In genomic region chr13:19818223-19818842, GRCh38 we compare ENCODE assay signal across 8 cellular contexts. TPM values are rescaled to one million over a fixed set of nuclear protein-coding genes. Genes with fewer than 3 reads are reported as not detected.
A peak's percentile ranks its signal among the peaks of the same experiment; 100 is the strongest.
DNase-seq lines count a peak whose midpoint lies in the region; ATAC-seq and TF ChIP-seq lines count a peak whose summit lies in the region.

No MANE protein-coding gene starts in this region.

- H3K27ac Mint-ChIP-seq in CD14-positive monocyte (peak overlapping the region in 1 of 7 donors; percentile 10), immature natural killer cell (peak overlapping the region in 3 of 6 donors; percentile 79 to 87 (median 85))
- H3K27ac Mint-ChIP-seq in activated naive CD8-positive, alpha-beta T cell treated with anti-CD3 and anti-CD28 coated beads, Interleukin-2, amount 50 U/mL, for 24 hours, result no peak overlapping the region

- ATAC-seq in activated naive CD8-positive, alpha-beta T cell treated with anti-CD3 and anti-CD28 coated beads, Interleukin-2, amount 50 U/mL, for 24 hours, result peak; percentile 63

- no peaks in the 10 kb centered on the region for H3K27me3 ChIP-seq in suprapubic skin

- H3K27ac ChIP-seq in suprapubic skin, result no peak overlapping the region

- H3K9me3 Mint-ChIP-seq in CD14-positive monocyte, result peaks cover 0 to 10% (median 2%) of the 10 kb centered on the region in 7 donors
- no peaks in the 10 kb centered on the region for H3K9me3 Mint-ChIP-seq in activated naive CD8-positive, alpha-beta T cell treated with anti-CD3 and anti-CD28 coated beads, Interleukin-2, amount 50 U/mL, for 24 hours
- H3K9me3 Mint-ChIP-seq in immature natural killer cell, result no peaks in the 10 kb centered on the region

- H3K27me3 Mint-ChIP-seq in CD14-positive monocyte (ENCODE audit: low read depth in 3 of 3) (no peaks in the 10 kb centered on the region), immature natural killer cell (ENCODE audit: low read depth in 3 of 3) (peaks cover 0 to 3% (median 0%) of the 10 kb centered on the region in 3 donors)
- no peaks in the 10 kb centered on the region for H3K27me3 Mint-ChIP-seq in activated naive CD8-positive, alpha-beta T cell treated with anti-CD3 and anti-CD28 coated beads, Interleukin-2, amount 50 U/mL, for 24 hours

- H3K4me1 ChIP-seq in suprapubic skin, result no peaks in the 10 kb centered on the region

- H3K9me3 ChIP-seq in suprapubic skin, result no peaks in the 10 kb centered on the region

- TF ChIP-seq POLR2A in suprapubic skin (IDR thresholded peaks at IDR 0.05), result no peak

- peak; percentile 73 for TF ChIP-seq CTCF in CD14-positive monocyte (IDR thresholded peaks at IDR 0.05)
- TF ChIP-seq CTCF in suprapubic skin (IDR thresholded peaks at IDR 0.05), result peak in 1 of 2 donors; percentile 31

- intact Hi-C loops in CD14-positive monocyte (cut with micrococcal nuclease), result no loop called here

- TF ChIP-seq EP300 in suprapubic skin (IDR thresholded peaks at IDR 0.05), result no peak

- H3K4me3 Mint-ChIP-seq in CD14-positive monocyte (no peak overlapping the region), immature natural killer cell (no peak overlapping the region)
- no peak overlapping the region for H3K4me3 Mint-ChIP-seq in activated naive CD8-positive, alpha-beta T cell treated with anti-CD3 and anti-CD28 coated beads, Interleukin-2, amount 50 U/mL, for 24 hours

- 80% methylated on average over 20 of the region's 27 CpGs for WGBS in suprapubic skin

- H3K4me1 Mint-ChIP-seq in CD14-positive monocyte (no peaks in the 10 kb centered on the region), immature natural killer cell (peaks cover 16 to 23% of the 10 kb centered on the region in 2 donors)
- no peaks in the 10 kb centered on the region for H3K4me1 Mint-ChIP-seq in activated naive CD8-positive, alpha-beta T cell treated with anti-CD3 and anti-CD28 coated beads, Interleukin-2, amount 50 U/mL, for 24 hours

- H3K4me3 ChIP-seq in suprapubic skin, result no peak overlapping the region

- peaks cover 24% of the 10 kb centered on the region for H3K36me3 ChIP-seq in suprapubic skin

- DNase-seq in CD14-positive monocyte (ENCODE audit: low spot score) (no peak), immature natural killer cell (peak in 2 of 3 donors; percentile 12 to 19), COR-L47 (lab: John Stamatoyannopoulos, UW) (no peak), NCI-H146 treated with DMSO at 0.1 percent for 48 hours (lab: John Stamatoyannopoulos, UW; ENCODE audit: unreplicated experiment) (no peak), suprapubic skin (ENCODE audit: low spot score in 2 of 2) (no peak)
- DNase-seq in activated naive CD8-positive, alpha-beta T cell treated with anti-CD3 and anti-CD28 coated beads, Interleukin-2, amount 50 U/mL, for 24 hours, result peak; percentile 40
- peak; percentile 15 to 20 for DNase-seq in stimulated activated CD8-positive, alpha-beta memory T cell treated with anti-CD3 and anti-CD28 coated beads, Interleukin-15, amount 100 ng/mL, for 48 hours (ENCODE audit: low read depth in 2 of 2)

- peaks cover 29 to 63% of the 10 kb centered on the region in 2 donors for H3K36me3 Mint-ChIP-seq in CD14-positive monocyte
- H3K36me3 Mint-ChIP-seq in activated naive CD8-positive, alpha-beta T cell treated with anti-CD3 and anti-CD28 coated beads, Interleukin-2, amount 50 U/mL, for 24 hours (ENCODE audit: low read depth), result peaks cover 17% of the 10 kb centered on the region
- peaks cover 14 to 27% (median 14%) of the 10 kb centered on the region in 3 donors for H3K36me3 Mint-ChIP-seq in immature natural killer cell

TF ChIP-seq in PFSK-1, 5 proteins besides CTCF, POLR2A, EP300 and RAD21:
- TF ChIP-seq TAF1 (IDR thresholded peaks at IDR 0.05; ENCODE audit: borderline replicate concordance, insufficient read depth, low read length) (no peak), FOXP2 (optimal IDR thresholded peaks at IDR 0.05; ENCODE audit: borderline replicate concordance, extremely low read depth, extremely low read length, insufficient read depth) (peak; percentile 74), POLR2AphosphoS5 (IDR thresholded peaks at IDR 0.05; ENCODE audit: low read depth, low read length) (no peak), SIN3A (IDR thresholded peaks at IDR 0.05; ENCODE audit: borderline replicate concordance, insufficient read depth, low read length) (no peak)
- TF ChIP-seq, protein P1, sequence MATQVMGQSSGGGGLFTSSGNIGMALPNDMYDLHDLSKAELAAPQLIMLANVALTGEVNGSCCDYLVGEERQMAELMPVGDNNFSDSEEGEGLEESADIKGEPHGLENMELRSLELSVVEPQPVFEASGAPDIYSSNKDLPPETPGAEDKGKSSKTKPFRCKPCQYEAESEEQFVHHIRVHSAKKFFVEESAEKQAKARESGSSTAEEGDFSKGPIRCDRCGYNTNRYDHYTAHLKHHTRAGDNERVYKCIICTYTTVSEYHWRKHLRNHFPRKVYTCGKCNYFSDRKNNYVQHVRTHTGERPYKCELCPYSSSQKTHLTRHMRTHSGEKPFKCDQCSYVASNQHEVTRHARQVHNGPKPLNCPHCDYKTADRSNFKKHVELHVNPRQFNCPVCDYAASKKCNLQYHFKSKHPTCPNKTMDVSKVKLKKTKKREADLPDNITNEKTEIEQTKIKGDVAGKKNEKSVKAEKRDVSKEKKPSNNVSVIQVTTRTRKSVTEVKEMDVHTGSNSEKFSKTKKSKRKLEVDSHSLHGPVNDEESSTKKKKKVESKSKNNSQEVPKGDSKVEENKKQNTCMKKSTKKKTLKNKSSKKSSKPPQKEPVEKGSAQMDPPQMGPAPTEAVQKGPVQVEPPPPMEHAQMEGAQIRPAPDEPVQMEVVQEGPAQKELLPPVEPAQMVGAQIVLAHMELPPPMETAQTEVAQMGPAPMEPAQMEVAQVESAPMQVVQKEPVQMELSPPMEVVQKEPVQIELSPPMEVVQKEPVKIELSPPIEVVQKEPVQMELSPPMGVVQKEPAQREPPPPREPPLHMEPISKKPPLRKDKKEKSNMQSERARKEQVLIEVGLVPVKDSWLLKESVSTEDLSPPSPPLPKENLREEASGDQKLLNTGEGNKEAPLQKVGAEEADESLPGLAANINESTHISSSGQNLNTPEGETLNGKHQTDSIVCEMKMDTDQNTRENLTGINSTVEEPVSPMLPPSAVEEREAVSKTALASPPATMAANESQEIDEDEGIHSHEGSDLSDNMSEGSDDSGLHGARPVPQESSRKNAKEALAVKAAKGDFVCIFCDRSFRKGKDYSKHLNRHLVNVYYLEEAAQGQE (IDR thresholded peaks at IDR 0.05; ENCODE audit: insufficient read depth in 1 of 2, low read depth in 2 of 2, low read length in 2 of 2), result no peak
TF ChIP-seq in PFSK-1: peak in this region for 1.

RNA-seq across cellular contexts. Expression of gene PSPC1, which starts 35.6 kb away (rescaled TPM):
- 10 to 100 TPM; 17.3 to 19.4 TPM for polyA plus RNA-seq in CD14-positive monocyte
- polyA plus RNA-seq in PFSK-1 (2012; ENCODE audit: insufficient read length, low read depth), result 11.3 TPM
- polyA plus RNA-seq in immature natural killer cell, result 10 to 100 TPM; 26.6 to 37.4 (median 36.6) TPM
- 10 to 100 TPM; 30.3 to 63.2 (median 38.8) TPM for total RNA-seq in suprapubic skin

RNA-seq across cellular contexts. Expression of gene ZMYM5, which starts 45.1 kb away (rescaled TPM):
- polyA plus RNA-seq in CD14-positive monocyte (10 to 100 TPM; 11.1 to 13.2 TPM), immature natural killer cell (10 to 100 TPM; 17.5 to 30.1 (median 25.9) TPM)
- 4.4 TPM for polyA plus RNA-seq in PFSK-1 (2012; ENCODE audit: insufficient read length, low read depth)
- 10 to 100 TPM in 3 of 4 donors, 1 to 10 TPM in 1; 8.8 to 25.7 (median 13.4) TPM for total RNA-seq in suprapubic skin

Comparison
In these comparisons a context has a peak if more than half of its experiments do, and no peak if none do; other contexts are left out.
1. DNase-seq: peak in activated naive CD8-positive, alpha-beta T cell treated with anti-CD3 and anti-CD28 coated beads, Interleukin-2, amount 50 U/mL, for 24 hours (single experiment), immature natural killer cell (2 of 3) and stimulated activated CD8-positive, alpha-beta memory T cell treated with anti-CD3 and anti-CD28 coated beads, Interleukin-15, amount 100 ng/mL, for 48 hours (2 of 2); none in CD14-positive monocyte (single experiment), COR-L47 (single experiment), NCI-H146 treated with DMSO at 0.1 percent for 48 hours (single experiment) and suprapubic skin (0 of 2).